In genomic region chr2:173008786-173009185, GRCh38 we compare ENCODE assay signal across 1 cellular context.
A peak's percentile ranks its signal among the peaks of the same experiment; 100 is the strongest.
TF ChIP-seq lines count a peak whose summit lies in the region.

No MANE protein-coding gene starts in this region.

TF ChIP-seq in HepG2, 621 proteins besides CTCF, POLR2A, EP300 and RAD21 (continued from another document and continues in another):
- TF ChIP-seq ZSCAN9 (CRISPR knock-in tag; IDR thresholded peaks at IDR 0.05; ENCODE audit: borderline replicate concordance), result no peak
- no peak for TF ChIP-seq ARID4A (CRISPR knock-in tag; IDR thresholded peaks at IDR 0.05; ENCODE audit: borderline replicate concordance)
- TF ChIP-seq ZNF446 (CRISPR knock-in tag; IDR thresholded peaks at IDR 0.05), result no peak
- TF ChIP-seq THAP8 (CRISPR knock-in tag; IDR thresholded peaks at IDR 0.05; ENCODE audit: borderline replicate concordance), result no peak
- no peak for TF ChIP-seq ZNF616 (CRISPR knock-in tag; IDR thresholded peaks at IDR 0.05; ENCODE audit: low read depth)
- TF ChIP-seq ZNF441 (CRISPR knock-in tag; IDR thresholded peaks at IDR 0.05; ENCODE audit: borderline replicate concordance), result no peak
- TF ChIP-seq TAF15 (IDR thresholded peaks at IDR 0.05; ENCODE audit: low read depth, low read length, poor library complexity, severe bottlenecking), result no peak
- TF ChIP-seq ZNF710 (CRISPR knock-in tag; IDR thresholded peaks at IDR 0.05; ENCODE audit: borderline replicate concordance), result no peak
- no peak for TF ChIP-seq ZKSCAN8 (CRISPR knock-in tag; IDR thresholded peaks at IDR 0.05; ENCODE audit: borderline replicate concordance)
- TF ChIP-seq ZFX (CRISPR knock-in tag; IDR thresholded peaks at IDR 0.05; ENCODE audit: low read depth), result 0 out of 2 replicates have a peak, but pooled peaks have one; percentile 22
- no peak for TF ChIP-seq LRRFIP1 (CRISPR knock-in tag; conservative IDR thresholded peaks at IDR 0.05)
- TF ChIP-seq RELA (CRISPR knock-in tag; IDR thresholded peaks at IDR 0.05), result no peak
- TF ChIP-seq ZNF503 (CRISPR knock-in tag; IDR thresholded peaks at IDR 0.05), result 0 out of 2 replicates have a peak, but pooled peaks have one; percentile 24
- no peak for TF ChIP-seq ZBTB49 (CRISPR knock-in tag; IDR thresholded peaks at IDR 0.05; ENCODE audit: borderline replicate concordance)
- TF ChIP-seq ARID3A (IDR thresholded peaks at IDR 0.05; ENCODE audit: low read depth, low read length), result no peak
- no peak for TF ChIP-seq NFKB2 (CRISPR knock-in tag; IDR thresholded peaks at IDR 0.05; ENCODE audit: borderline replicate concordance)
- no peak for TF ChIP-seq ZNF879 (CRISPR knock-in tag; IDR thresholded peaks at IDR 0.05)
- TF ChIP-seq ELK4 (CRISPR knock-in tag; IDR thresholded peaks at IDR 0.05; ENCODE audit: borderline replicate concordance), result no peak
- TF ChIP-seq HOXD1 (CRISPR knock-in tag; IDR thresholded peaks at IDR 0.05), result no peak
- no peak for TF ChIP-seq KDM2A (CRISPR knock-in tag; IDR thresholded peaks at IDR 0.05; ENCODE audit: borderline replicate concordance, low read depth)
- TF ChIP-seq CBX5 (CRISPR knock-in tag; IDR thresholded peaks at IDR 0.05; ENCODE audit: borderline replicate concordance), result no peak
- TF ChIP-seq HDAC2 (CRISPR knock-in tag; IDR thresholded peaks at IDR 0.05), result peak; percentile 59; the same call in 1 of the 2 replicates
- no peak for TF ChIP-seq ZNF12 (CRISPR knock-in tag; IDR thresholded peaks at IDR 0.05)
- no peak for TF ChIP-seq XRCC5 (optimal IDR thresholded peaks at IDR 0.05; ENCODE audit: low read length)
- TF ChIP-seq ZFP41 (CRISPR knock-in tag; IDR thresholded peaks at IDR 0.05; ENCODE audit: borderline replicate concordance), result no peak
- no peak for TF ChIP-seq ATF7-NPFF (CRISPR knock-in tag; IDR thresholded peaks at IDR 0.05; ENCODE audit: low read depth)
- no peak for TF ChIP-seq DR1 (CRISPR knock-in tag; IDR thresholded peaks at IDR 0.05)
- no peak for TF ChIP-seq HNF1A (IDR thresholded peaks at IDR 0.05; ENCODE audit: low read depth)
- peak; percentile 32; the same call in 1 of the 2 replicates for TF ChIP-seq HNF1A (CRISPR knock-in tag; IDR thresholded peaks at IDR 0.05; ENCODE audit: borderline replicate concordance)
- TF ChIP-seq HOXA5 (CRISPR knock-in tag; IDR thresholded peaks at IDR 0.05), result no peak
